22 cellular contexts compared by ENCODE assay signal in genomic region chr11:11531127-11531526, GRCh38.
A peak's percentile ranks its signal among the peaks of the same experiment; 100 is the strongest.
DNase-seq lines count a peak whose midpoint lies in the region; ATAC-seq and TF ChIP-seq lines count a peak whose summit lies in the region.
"Had no signal": no experiment of that assay in that cellular context is flagged by ENCODE, and none has a peak within 500 bp of the region (broad histone marks: within the 10 kb centered on the region; RNA-seq: fewer than 3 reads in every experiment).

No MANE protein-coding gene starts in this region.

- H3K9me3 Mint-ChIP-seq in type B pancreatic cell = no peaks in the 10 kb centered on the region
- H3K9me3 Mint-ChIP-seq: activated CD4-positive, alpha-beta T cell treated with anti-CD3 and anti-CD28 coated beads, Interleukin-2, amount 10 ng/mL, durations not matched to agents 7 days and 5 days; CD4-positive, alpha-beta T cell; WTC11 had no signal

- no peak overlapping the region for H3K4me3 ChIP-seq in left lung
- H3K4me3 ChIP-seq: adrenal gland, pancreas, spleen had no signal

- H3K9me3 ChIP-seq in left lung = no peaks in the 10 kb centered on the region
- H3K9me3 ChIP-seq: adrenal gland, pancreas, spleen had no signal

- H3K36me3 ChIP-seq in left lung = no peaks in the 10 kb centered on the region
- H3K36me3 ChIP-seq: adrenal gland, brain microvascular endothelial cell, pancreas, spleen had no signal

- no peak overlapping the region for H3K4me3 Mint-ChIP-seq in type B pancreatic cell
- H3K4me3 Mint-ChIP-seq: activated CD4-positive, alpha-beta T cell treated with anti-CD3 and anti-CD28 coated beads, Interleukin-2, amount 10 ng/mL, durations not matched to agents 7 days and 5 days; activated T-cell treated with anti-CD3 and anti-CD28 coated beads, Interleukin-2, amount 50 U/mL, for 4 hours; CD4-positive, alpha-beta T cell; WTC11 had no signal

- peaks cover 5% of the 10 kb centered on the region for H3K4me1 Mint-ChIP-seq in type B pancreatic cell (ENCODE audit: unreplicated experiment)
- H3K4me1 Mint-ChIP-seq: activated CD4-positive, alpha-beta T cell treated with anti-CD3 and anti-CD28 coated beads, Interleukin-2, amount 10 ng/mL, durations not matched to agents 7 days and 5 days had no signal

- intact Hi-C loops in left ventricle myocardium superior (cut with micrococcal nuclease) = no loop called here
- intact Hi-C loops in Right ventricle myocardium superior (cut with DNase I) = no loop called here
- intact Hi-C loops in left lung (cut with DNase I) = no loop called here

- no peak for TF ChIP-seq CTCF in left lung (IDR thresholded peaks at IDR 0.05)
- no peak for TF ChIP-seq CTCF in type B pancreatic cell (conservative IDR thresholded peaks at IDR 0.05)

- H3K27ac Mint-ChIP-seq in type B pancreatic cell = no peak overlapping the region
- H3K27ac Mint-ChIP-seq: activated CD4-positive, alpha-beta T cell treated with anti-CD3 and anti-CD28 coated beads, Interleukin-2, amount 10 ng/mL, durations not matched to agents 7 days and 5 days; CD4-positive, alpha-beta T cell; WTC11 had no signal

- DNase-seq in DMS79 treated with DMSO at 0.1 percent for 48 hours (lab: John Stamatoyannopoulos, UW) (peak; percentile 23), DMS79 (lab: John Stamatoyannopoulos, UW) (no peak), left ventricle myocardium superior (no peak), Right ventricle myocardium superior (no peak), left lung (no peak), type B pancreatic cell (ENCODE audit: extremely low spot score, unreplicated experiment) (no peak), NCI-H748 (lab: John Stamatoyannopoulos, UW; ENCODE audit: unreplicated experiment) (no peak)
- DNase-seq: 8988T; activated CD4-positive, alpha-beta T cell treated with anti-CD3 and anti-CD28 coated beads, Interleukin-2, amount 10 ng/mL, durations not matched to agents 7 days and 5 days; activated gamma-delta T cell treated with Interleukin-2 at 50 U/mL for 16 hours; activated T-cell treated with anti-CD3 and anti-CD28 coated beads, Interleukin-2, amount 50 U/mL, for 4 hours; adrenal gland; brain microvascular endothelial cell; CD4-positive, alpha-beta T cell; effector CD4-positive, alpha-beta T cell; KG1; NCI-H1436 treated with DMSO at 0.1 percent for 48 hours; NCI-H510A; spleen had no signal

- ATAC-seq in left ventricle myocardium superior = peak; percentile 41
- ATAC-seq in Right ventricle myocardium superior (ENCODE audit: poor library complexity) = no peak
- peak; percentile 54 for ATAC-seq in left lung
- no peak for ATAC-seq in GM18861 (IDR thresholded peaks at IDR 0.05; ENCODE audit: unreplicated experiment)
- ATAC-seq: activated T-cell treated with anti-CD3 and anti-CD28 coated beads, Interleukin-2, amount 50 U/mL, for 4 hours; WTC11 had no signal

- no peaks in the 10 kb centered on the region for H3K36me3 Mint-ChIP-seq in type B pancreatic cell
- H3K36me3 Mint-ChIP-seq: WTC11 had no signal

- no peaks in the 10 kb centered on the region for H3K27me3 ChIP-seq in left lung
- H3K27me3 ChIP-seq: adrenal gland, brain microvascular endothelial cell, pancreas, spleen had no signal

- H3K4me1 ChIP-seq in left lung = peaks cover 0 to 13% of the 10 kb centered on the region in 2 donors
- H3K4me1 ChIP-seq: pancreas had no signal

- no peak overlapping the region for H3K27ac ChIP-seq in left lung
- H3K27ac ChIP-seq: adrenal gland, brain microvascular endothelial cell, pancreas, spleen had no signal

- peaks cover 3% of the 10 kb centered on the region for H3K27me3 Mint-ChIP-seq in type B pancreatic cell
- H3K27me3 Mint-ChIP-seq: activated CD4-positive, alpha-beta T cell treated with anti-CD3 and anti-CD28 coated beads, Interleukin-2, amount 10 ng/mL, durations not matched to agents 7 days and 5 days had no signal

Comparison
In these comparisons a context has a peak if more than half of its experiments do, and no peak if none do; other contexts are left out.
1. ATAC-seq: peak in left ventricle myocardium superior (single experiment) and left lung (single experiment); none in Right ventricle myocardium superior (single experiment) and GM18861 (single experiment).